Comparison of ENCODE assay signal across 2 cellular contexts in genomic region chr15:34663101-34663500, GRCh38.
A peak's percentile ranks its signal among the peaks of the same experiment; 100 is the strongest.
TF ChIP-seq lines count a peak whose summit lies in the region.

No MANE protein-coding gene starts in this region.

TF ChIP-seq in HCT116, 20 proteins besides CTCF, POLR2A, EP300 and RAD21 (continued from another document):
- TF ChIP-seq ZBTB33 (IDR thresholded peaks at IDR 0.05; ENCODE audit: extremely low read depth, insufficient replicate concordance, low read length) (no peak), POLR2AphosphoS5 (IDR thresholded peaks at IDR 0.05; ENCODE audit: low read depth, low read length) (no peak), TCF7L2 (IDR thresholded peaks at IDR 0.05; ENCODE audit: borderline replicate concordance, extremely low read depth, insufficient read depth, insufficient read length) (no peak), ZNF274 (IDR thresholded peaks at IDR 0.05; ENCODE audit: low read depth, low read length) (no peak), ELF1 (IDR thresholded peaks at IDR 0.05; ENCODE audit: borderline replicate concordance, low read depth) (no peak), SIN3A (IDR thresholded peaks at IDR 0.05; ENCODE audit: low read depth) (no peak), FOSL1 (IDR thresholded peaks at IDR 0.05; ENCODE audit: low read depth) (no peak), JUND (IDR thresholded peaks at IDR 0.05) (no peak)
- TF ChIP-seq, protein P1, sequence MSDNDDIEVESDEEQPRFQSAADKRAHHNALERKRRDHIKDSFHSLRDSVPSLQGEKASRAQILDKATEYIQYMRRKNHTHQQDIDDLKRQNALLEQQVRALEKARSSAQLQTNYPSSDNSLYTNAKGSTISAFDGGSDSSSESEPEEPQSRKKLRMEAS (IDR thresholded peaks at IDR 0.05) = no peak

TF ChIP-seq in K562, 482 proteins besides CTCF, POLR2A, EP300 and RAD21 (continued from another document):
- TF ChIP-seq ZNF655 (CRISPR knock-in tag; IDR thresholded peaks at IDR 0.05) (no peak), SPI1 (IDR thresholded peaks at IDR 0.05; ENCODE audit: borderline replicate concordance, low read depth, low read length) (0 out of 2 replicates have a peak, but pooled peaks have one; percentile 47), ZNF253 (CRISPR knock-in tag; conservative IDR thresholded peaks at IDR 0.05) (no peak), TOE1 (IDR thresholded peaks at IDR 0.05; ENCODE audit: borderline replicate concordance) (peak; percentile 30; the same call in 1 of the 2 replicates), TOE1 (CRISPR knock-in tag; IDR thresholded peaks at IDR 0.05; ENCODE audit: borderline replicate concordance, low read depth) (no peak), SIN3A (IDR thresholded peaks at IDR 0.05; ENCODE audit: borderline replicate concordance in 2 of 2, control insufficient read depth in 1 of 2, low read depth in 2 of 2, low read length in 2 of 2) (0 out of 4 replicates have a peak, but pooled peaks of 1 of the 2 experiments have one; percentile 16), ZNF778 (CRISPR knock-in tag; IDR thresholded peaks at IDR 0.05) (no peak), SMARCB1 (IDR thresholded peaks at IDR 0.05; ENCODE audit: insufficient read length, low read depth) (no peak), ZNF3 (CRISPR knock-in tag; IDR thresholded peaks at IDR 0.05) (no peak), SP2 (IDR thresholded peaks at IDR 0.05; ENCODE audit: extremely low read depth, low read depth, low read length, poor library complexity, severe bottlenecking) (no peak), ZNF263 (CRISPR knock-in tag; IDR thresholded peaks at IDR 0.05; ENCODE audit: borderline replicate concordance) (no peak), ARNT (IDR thresholded peaks at IDR 0.05) (no peak), MAFG (tag; conservative IDR thresholded peaks at IDR 0.05) (no peak), MYBL2 (IDR thresholded peaks at IDR 0.05; ENCODE audit: low read depth) (peak; percentile 45; the same call in 1 of the 2 replicates), MYBL2 (CRISPR knock-in tag; IDR thresholded peaks at IDR 0.05; ENCODE audit: borderline replicate concordance) (no peak), TAF1 (IDR thresholded peaks at IDR 0.05; ENCODE audit: control insufficient read depth, extremely low read depth, insufficient read depth, low read length, severe bottlenecking) (no peak), RBFOX2 (IDR thresholded peaks at IDR 0.05; ENCODE audit: low read depth, low read length) (0 out of 2 replicates have a peak, but pooled peaks have one; percentile 17), ZFP91 (CRISPR knock-in tag; IDR thresholded peaks at IDR 0.05) (peak; percentile 79; the same call in 1 of the 2 replicates), ZNF518B (CRISPR knock-in tag; IDR thresholded peaks at IDR 0.05) (no peak), SP1 (CRISPR knock-in tag; IDR thresholded peaks at IDR 0.05) (no peak)
- TF ChIP-seq, protein P2, sequence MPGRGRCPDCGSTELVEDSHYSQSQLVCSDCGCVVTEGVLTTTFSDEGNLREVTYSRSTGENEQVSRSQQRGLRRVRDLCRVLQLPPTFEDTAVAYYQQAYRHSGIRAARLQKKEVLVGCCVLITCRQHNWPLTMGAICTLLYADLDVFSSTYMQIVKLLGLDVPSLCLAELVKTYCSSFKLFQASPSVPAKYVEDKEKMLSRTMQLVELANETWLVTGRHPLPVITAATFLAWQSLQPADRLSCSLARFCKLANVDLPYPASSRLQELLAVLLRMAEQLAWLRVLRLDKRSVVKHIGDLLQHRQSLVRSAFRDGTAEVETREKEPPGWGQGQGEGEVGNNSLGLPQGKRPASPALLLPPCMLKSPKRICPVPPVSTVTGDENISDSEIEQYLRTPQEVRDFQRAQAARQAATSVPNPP (IDR thresholded peaks at IDR 0.05; ENCODE audit: borderline replicate concordance, insufficient read depth, insufficient read length) = no peak
TF ChIP-seq in K562: peak in this region for 8.
